Comparison of ENCODE assay signal across 10 cellular contexts in the genomic region with DNA sequence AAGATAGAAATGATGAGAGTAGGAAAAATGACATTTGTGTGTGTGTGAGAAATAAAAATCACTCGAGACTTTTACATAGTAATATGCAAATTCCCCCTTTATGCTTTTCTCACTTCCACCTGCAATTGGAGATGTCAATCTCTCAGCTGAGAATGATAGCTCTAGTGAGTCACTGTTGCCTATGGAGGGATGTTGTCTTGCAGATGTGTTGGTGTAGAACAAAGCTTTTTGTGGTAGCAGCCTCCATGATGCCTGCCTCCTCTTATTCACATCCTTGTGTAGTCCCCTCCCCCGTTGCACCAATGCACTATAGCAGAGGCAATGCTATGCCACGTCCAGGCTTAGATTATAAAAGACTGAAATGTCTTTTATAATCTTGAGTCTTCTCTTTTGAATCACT. TPM values are rescaled to one million over a fixed set of nuclear protein-coding genes. Genes with fewer than 3 reads are reported as not detected.
DNase-seq lines count a peak whose midpoint lies in the region; ATAC-seq, FAIRE-seq and TF ChIP-seq lines count a peak whose summit lies in the region.
"Had no signal": no experiment of that assay in that cellular context is flagged by ENCODE, and none has a peak within 500 bp of the region (broad histone marks: within the 10 kb centered on the region; RNA-seq: fewer than 3 reads in every experiment).

No MANE protein-coding gene starts in this region.

- no peaks in the 10 kb centered on the region for H3K23me2 ChIP-seq in H1 (ENCODE audit: low read depth, low read length)

- TF ChIP-seq CTCF in GM12865 (IDR thresholded peaks at IDR 0.05; ENCODE audit: insufficient read depth, low read depth, low read length, missing control alignments): no peak
- no peak for TF ChIP-seq CTCF in H1 (IDR thresholded peaks at IDR 0.05; ENCODE audit: control extremely low read depth in 1 of 3, insufficient read depth in 1 of 3, low read depth in 1 of 3, low read length in 3 of 3)
- no peak for TF ChIP-seq CTCF in esophagus muscularis mucosa (IDR thresholded peaks at IDR 0.05)

- peak; percentile 75 for DNase-seq in GM12865 (ENCODE audit: low read depth)
- no peak for DNase-seq in H1 (ENCODE audit: low read depth in 1 of 2, low spot score in 2 of 2)
- DNase-seq in H4 (ENCODE audit: low spot score): no peak
- no peak for DNase-seq in GM19240 (ENCODE audit: insufficient read length, low spot score)
- no peak for DNase-seq in esophagus muscularis mucosa (ENCODE audit: extremely low spot score)
- DNase-seq: naive thymus-derived CD8-positive, alpha-beta T cell had no signal

- no peak overlapping the region for H3K56ac ChIP-seq in H1 (replicated peaks; ENCODE audit: insufficient read length, low read depth, low read length)

- no peak overlapping the region for H2BK20ac ChIP-seq in H1 (ENCODE audit: low read length)

- H3K4ac ChIP-seq in H1 (replicated peaks; ENCODE audit: insufficient read length, low read depth, low read length): no peak overlapping the region

- H2BK5ac ChIP-seq in H1 (ENCODE audit: low read depth, low read length): no peak overlapping the region

- no peak overlapping the region for H4K5ac ChIP-seq in H1 (ENCODE audit: insufficient read length, low read depth, low read length)

- no peaks in the 10 kb centered on the region for H3K79me1 ChIP-seq in H1 (ENCODE audit: low read depth, low read length)

- TF ChIP-seq RAD21 in H1 (IDR thresholded peaks at IDR 0.05 in 1 of 2, conservative IDR thresholded peaks at IDR 0.05 in 1 of 2; ENCODE audit: low read depth in 2 of 2, low read length in 2 of 2): no peak

- peaks cover 0 to 6% (median 0%) of the 10 kb centered on the region in 4 experiments; a peak in 2 of 7 replicates for H3K4me1 ChIP-seq in H1 (replicated peaks in 1 of 4; ENCODE audit: control insufficient read depth in 3 of 4, insufficient read depth in 4 of 4, low read length in 3 of 4)
- no peaks in the 10 kb centered on the region for H3K4me1 ChIP-seq in esophagus muscularis mucosa

- no peak overlapping the region for H3K14ac ChIP-seq in H1 (ENCODE audit: insufficient read length)

- no peak overlapping the region for H4K8ac ChIP-seq in H1 (ENCODE audit: extremely low read depth, insufficient read depth, low read length)

- H3K79me2 ChIP-seq in H1 (ENCODE audit: control insufficient read depth in 1 of 2, insufficient read depth in 2 of 2, low read length in 2 of 2): no peaks in the 10 kb centered on the region

- 0 out of 2 replicates have a peak overlapping the region, but pooled peaks have one; percentile 65 for H2BK15ac ChIP-seq in H1 (ENCODE audit: low read length)

- H3K27me3 ChIP-seq in H1 (replicated peaks in 1 of 4; ENCODE audit: control insufficient read depth in 3 of 4, extremely low read depth in 1 of 4, insufficient read depth in 3 of 4, low read length in 3 of 4): no peaks in the 10 kb centered on the region
- H3K27me3 ChIP-seq in esophagus muscularis mucosa: peaks cover 0 to 3% (median 0%) of the 10 kb centered on the region in 4 donors
- H3K27me3 ChIP-seq: BLaER1 treated with 17β-estradiol and CSF1 and Interleukin-3, amounts not matched to agents 10 nM and 100 nM had no signal

- no peak overlapping the region for H2BK12ac ChIP-seq in H1 (ENCODE audit: low read depth, low read length)

- intact Hi-C loops in esophagus muscularis mucosa (cut with DNase I): no loop called here

- ATAC-seq in GM21447 (IDR thresholded peaks at IDR 0.05; ENCODE audit: unreplicated experiment) (peak; percentile 54), HG03558 (IDR thresholded peaks at IDR 0.05; ENCODE audit: extremely low read depth, unreplicated experiment) (peak; percentile 39), esophagus mucosa (no peak)

- H3K9ac ChIP-seq in H1 (replicated peaks in 1 of 4; ENCODE audit: extremely low read depth in 1 of 4, low read depth in 3 of 4, low read length in 3 of 4): no peak overlapping the region
- H3K9ac ChIP-seq: BLaER1 treated with 17β-estradiol and CSF1 and Interleukin-3, amounts not matched to agents 10 nM and 100 nM had no signal

- 77% methylated on average over 3 of the region's 3 CpGs; no CpG with 5 or more reads in 1 of the 2 experiments for WGBS in H1 (ENCODE audit: extremely low coverage in 1 of 2, insufficient coverage in 1 of 2, insufficient read length in 1 of 2, insufficient replicate concordance in 2 of 2, low coverage in 1 of 2, low lambda C conversion rate in 2 of 2, missing lambda C conversion rate in 1 of 2), 2 experiments
- WGBS in esophagus muscularis mucosa: 90% methylated on average over 3 of the region's 3 CpGs

- H3K18ac ChIP-seq in H1 (ENCODE audit: extremely low read depth, low read length): no peak overlapping the region

- H3K9me3 ChIP-seq in H1 (ENCODE audit: insufficient read depth in 2 of 2, low read depth in 1 of 2, low read length in 1 of 2) (no peaks in the 10 kb centered on the region), esophagus muscularis mucosa (no peaks in the 10 kb centered on the region)
- H3K9me3 ChIP-seq: BLaER1 treated with 17β-estradiol and CSF1 and Interleukin-3, amounts not matched to agents 10 nM and 100 nM had no signal

- FAIRE-seq in H1 (lab: Jason Lieb, UNC): no peak

- no peak overlapping the region for H3K4me2 ChIP-seq in H1 (ENCODE audit: insufficient read depth in 1 of 2, low read depth in 2 of 2, low read length in 2 of 2)
- H3K4me2 ChIP-seq: BLaER1 treated with 17β-estradiol and CSF1 and Interleukin-3, amounts not matched to agents 10 nM and 100 nM had no signal

- H3K4me3 ChIP-seq in GM12865 (ENCODE audit: low read depth, low read length) (peak overlapping the region; percentile 36), H1 (ENCODE audit: extremely low read depth in 1 of 4, insufficient read depth in 2 of 4, low read depth in 3 of 4, low read length in 4 of 4) (no peak overlapping the region), esophagus muscularis mucosa (no peak overlapping the region)
- H3K4me3 ChIP-seq: BLaER1 treated with 17β-estradiol and CSF1 and Interleukin-3, amounts not matched to agents 10 nM and 100 nM had no signal

- no peak overlapping the region for H3K23ac ChIP-seq in H1 (ENCODE audit: insufficient read length)

- H2AK5ac ChIP-seq in H1 (ENCODE audit: low read depth, low read length): no peak overlapping the region

- no peaks in the 10 kb centered on the region for H4K20me1 ChIP-seq in H1 (replicated peaks in 1 of 2; ENCODE audit: control insufficient read depth in 1 of 2, insufficient read depth in 2 of 2, low read length in 2 of 2)
- H4K20me1 ChIP-seq: BLaER1 treated with 17β-estradiol and CSF1 and Interleukin-3, amounts not matched to agents 10 nM and 100 nM had no signal

- TF ChIP-seq POLR2A in H1 (IDR thresholded peaks at IDR 0.05; ENCODE audit: control extremely low read depth in 1 of 2, low read depth in 2 of 2, low read length in 2 of 2) (no peak), esophagus muscularis mucosa (IDR thresholded peaks at IDR 0.05; ENCODE audit: low read depth) (no peak)

- H3K36me3 ChIP-seq in H1 (ENCODE audit: control insufficient read depth in 2 of 4, insufficient read depth in 4 of 4, low read length in 3 of 4) (no peaks in the 10 kb centered on the region), esophagus muscularis mucosa (no peaks in the 10 kb centered on the region)
- H3K36me3 ChIP-seq: BLaER1 treated with 17β-estradiol and CSF1 and Interleukin-3, amounts not matched to agents 10 nM and 100 nM had no signal

- POLR2A ChIA-PET in H1 (lab: Charles Lee; ENCODE audit: partially characterized antibody): no interaction called here

- TF ChIP-seq EP300 in H1 (IDR thresholded peaks at IDR 0.05; ENCODE audit: borderline replicate concordance in 1 of 2, low read depth in 2 of 2, low read length in 2 of 2): no peak
- TF ChIP-seq EP300 in esophagus muscularis mucosa (IDR thresholded peaks at IDR 0.05): no peak

- no peak overlapping the region for H4K91ac ChIP-seq in H1 (replicated peaks; ENCODE audit: insufficient read length, low read length)

- CTCF ChIA-PET in H1 (lab: Charles Lee; ENCODE audit: partially characterized antibody): interaction anchor here (0.6 to 1.5 kb wide), 3 partner anchors 10 to 34 kb away, joined by 3 read pairs; no protein-coding TSS in a partner anchor

- 0 out of 2 replicates have a peak overlapping the region, but pooled peaks have one; percentile 19 for H2AFZ ChIP-seq in H1 (ENCODE audit: low read length)

- H2BK120ac ChIP-seq in H1 (replicated peaks; ENCODE audit: low read depth, low read length): no peak overlapping the region

- no peak overlapping the region for H3K27ac ChIP-seq in H1 (ENCODE audit: low read depth, low read length)
- no peak overlapping the region for H3K27ac ChIP-seq in esophagus muscularis mucosa (replicated peaks in 1 of 4)
- H3K27ac ChIP-seq: BLaER1 treated with 17β-estradiol and CSF1 and Interleukin-3, amounts not matched to agents 10 nM and 100 nM had no signal

TF ChIP-seq in H1, 55 proteins besides CTCF, POLR2A, EP300 and RAD21:
- TF ChIP-seq SP4 (IDR thresholded peaks at IDR 0.05; ENCODE audit: low read length) (no peak), YY1 (IDR thresholded peaks at IDR 0.05; ENCODE audit: low read depth, low read length) (0 out of 2 replicates have a peak, but pooled peaks have one; percentile 19)

RNA-seq across cellular contexts. Expression of a gene that starts 33.8 kb away (rescaled TPM):
- total RNA-seq in H1 (2021; fragmentation: NEBNext Ultra II Directional; extraction: Animal tissue kit (Norgen Biotek cat#: 25700)): 0.34 TPM in 1 of 2 replicates, not detected in the other
- polyA plus RNA-seq in H1 (2011; rRNA removed): 0.14 TPM in 2 replicates
- 0.28 TPM for polyA plus RNA-seq in H1 (2011; cell fraction: cytosol; rRNA removed)
- polyA plus RNA-seq in H1 (2011; cell fraction: nucleus; rRNA removed): 0.16 TPM
- 0.14 to 0.33 TPM (median 0.19 TPM) in 4 replicates for polyA plus RNA-seq in H1 (2012, experiment 1 of 2)
- not detected for polyA plus RNA-seq in H1 (2012, experiment 2 of 2)
- polyA plus RNA-seq in H1 (2013, experiment 1 of 2): 0.08 TPM
- polyA plus RNA-seq in H1 (2013, experiment 2 of 2): 0.13 TPM
- 0.27 and 0.41 TPM in 2 replicates for polyA minus RNA-seq in H1 (2011; rRNA and poly(A)+ RNA removed)
- not detected for polyA minus RNA-seq in H1 (2011; cell fraction: cytosol; rRNA and poly(A)+ RNA removed)
- polyA minus RNA-seq in H1 (2011; cell fraction: nucleus; rRNA and poly(A)+ RNA removed): not detected
- total RNA-seq in H4 (2014; rRNA removed; shearing (Covaris generic)): 0.21 TPM in 1 of 2 replicates, not detected in the other
- total RNA-seq in esophagus mucosa (not detected), esophagus muscularis mucosa (under 1 TPM in 1 of 4 donors, not detected in 3; 0.19 TPM)
- total RNA-seq: naive thymus-derived CD8-positive, alpha-beta T cell had no signal
- polyA plus RNA-seq: naive thymus-derived CD8-positive, alpha-beta T cell had no signal

RNA-seq across cellular contexts. Expression of a gene that starts 58.2 kb away (rescaled TPM):
- total RNA-seq in H1 (2021; fragmentation: NEBNext Ultra II Directional; extraction: Animal tissue kit (Norgen Biotek cat#: 25700)): 7.0 and 10.7 TPM in 2 replicates
- 2.8 and 2.9 TPM in 2 replicates for polyA plus RNA-seq in H1 (2011; rRNA removed)
- 4.1 TPM for polyA plus RNA-seq in H1 (2011; cell fraction: cytosol; rRNA removed)
- polyA plus RNA-seq in H1 (2011; cell fraction: nucleus; rRNA removed): 7.6 TPM
- polyA plus RNA-seq in H1 (2012, experiment 1 of 2): 2.8 to 10.9 TPM (median 4.8 TPM) in 4 replicates
- 0.12 TPM for polyA plus RNA-seq in H1 (2012, experiment 2 of 2)
- 2.9 TPM for polyA plus RNA-seq in H1 (2013, experiment 1 of 2)
- polyA plus RNA-seq in H1 (2013, experiment 2 of 2): 2.7 TPM
- polyA minus RNA-seq in H1 (2011; rRNA and poly(A)+ RNA removed): 5.2 and 8.7 TPM in 2 replicates
- polyA minus RNA-seq in H1 (2011; cell fraction: cytosol; rRNA and poly(A)+ RNA removed): 5.9 TPM
- polyA minus RNA-seq in H1 (2011; cell fraction: nucleus; rRNA and poly(A)+ RNA removed): 7.2 TPM
- total RNA-seq in H4 (2014; rRNA removed; shearing (Covaris generic)): 50.0 and 58.6 TPM in 2 replicates
- 13.0 TPM for total RNA-seq in esophagus mucosa
- 100 to 1,000 TPM in 2 of 4 donors, 10 to 100 TPM in 2; 74.4 to 106 (median 89.4) TPM for total RNA-seq in esophagus muscularis mucosa
